Comparison of ENCODE assay signal across 12 cellular contexts in genomic region chr3:128844502-128844901, GRCh38.
"Had no signal": no experiment of that assay in that cellular context is flagged by ENCODE, and none has a peak within 500 bp of the region (broad histone marks: within the 10 kb centered on the region; RNA-seq: fewer than 3 reads in every experiment).

No MANE protein-coding gene starts in this region.

- H3K4me1 ChIP-seq: colonic mucosa had no signal

- DNase-seq: activated CD4-positive, alpha-beta T cell treated with anti-CD3 and anti-CD28 coated beads, Interleukin-2, amount 50 U/mL, for 4 hours; activated naive CD4-positive, alpha-beta T cell treated with Interleukin-2 at 50 U/mL for 16 hours; activated T-cell treated with anti-CD3 and anti-CD28 coated beads for 4 hours; adrenal gland; colonic mucosa; esophagus squamous epithelium; kidney; mesenchymal stem cell had no signal

- H3K27ac Mint-ChIP-seq: activated T-helper 17 cell treated with anti-CD3 and anti-CD28 coated beads, Interleukin-2, amount 50 U/mL, for 72 hours had no signal

- H3K27me3 ChIP-seq: adrenal gland, cardiac muscle cell, colonic mucosa, esophagus squamous epithelium, left lung had no signal

- H3K27ac ChIP-seq: adrenal gland, colonic mucosa, esophagus squamous epithelium, left lung had no signal

- H3K36me3 ChIP-seq: adrenal gland, cardiac muscle cell, colonic mucosa, esophagus squamous epithelium, left lung had no signal

- H3K27me3 Mint-ChIP-seq: activated T-helper 17 cell treated with anti-CD3 and anti-CD28 coated beads, Interleukin-2, amount 50 U/mL, for 72 hours had no signal

- H3K4me3 ChIP-seq: adrenal gland, cardiac muscle cell, colonic mucosa, esophagus squamous epithelium, left lung had no signal

- ATAC-seq: activated T-helper 17 cell treated with anti-CD3 and anti-CD28 coated beads, Interleukin-2, amount 50 U/mL, for 72 hours; left lung had no signal

- H3K9me3 ChIP-seq: adrenal gland, colonic mucosa, esophagus squamous epithelium, left lung had no signal

- H3K9me3 Mint-ChIP-seq: activated T-helper 17 cell treated with anti-CD3 and anti-CD28 coated beads, Interleukin-2, amount 50 U/mL, for 72 hours; neural crest cell had no signal
